Comparison of ENCODE assay signal across 19 cellular contexts in the genomic region with DNA sequence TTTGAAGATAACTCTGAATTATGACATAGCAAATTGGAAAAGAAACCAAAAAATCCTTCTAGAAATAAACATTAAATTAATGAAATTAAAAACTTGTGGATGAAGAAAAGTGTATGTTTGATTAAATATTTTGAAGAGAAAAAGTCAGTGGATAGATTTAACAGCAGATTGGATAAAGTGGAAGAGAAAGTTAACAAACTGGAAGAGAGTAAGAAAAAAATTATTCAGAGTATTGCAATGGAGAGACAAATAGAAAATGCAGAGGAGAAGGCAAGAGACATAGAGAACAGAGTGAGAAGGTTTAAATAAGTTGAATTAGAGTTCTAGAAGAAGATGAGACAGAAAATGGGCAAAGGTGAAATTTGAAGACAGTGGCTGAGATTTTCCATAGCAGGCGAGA.
A peak's percentile ranks its signal among the peaks of the same experiment; 100 is the strongest.
DNase-seq lines count a peak whose midpoint lies in the region; ATAC-seq, FAIRE-seq and TF ChIP-seq lines count a peak whose summit lies in the region.
"Had no signal": no experiment of that assay in that cellular context is flagged by ENCODE, and none has a peak within 500 bp of the region (broad histone marks: within the 10 kb centered on the region; RNA-seq: fewer than 3 reads in every experiment).

No MANE protein-coding gene starts in this region.

- in situ Hi-C loops in Panc1 (cut with HindIII; ENCODE audit: low pct_unique_long_range_greater_than_20kb, low sequenced_read_pairs): no loop called here

- TF ChIP-seq CTCF in Panc1 (IDR thresholded peaks at IDR 0.05) (no peak), suprapubic skin (IDR thresholded peaks at IDR 0.05) (no peak)

- intact Hi-C loops in Panc1 (cut with micrococcal nuclease; ENCODE audit: unreplicated experiment): no loop called here

- no peak for TF ChIP-seq POLR2A in GM12891 (IDR thresholded peaks at IDR 0.05; ENCODE audit: low read depth, low read length)
- TF ChIP-seq POLR2A in suprapubic skin (IDR thresholded peaks at IDR 0.05): no peak

- H3K36me3 ChIP-seq in Panc1 (ENCODE audit: control insufficient read depth, insufficient read depth, low read length) (no peaks in the 10 kb centered on the region), small intestine (ENCODE audit: control insufficient read depth in 2 of 2, insufficient read depth in 2 of 2, low read length in 2 of 2) (no peaks in the 10 kb centered on the region), suprapubic skin (no peaks in the 10 kb centered on the region)

- H3K9me3 ChIP-seq in Panc1 (ENCODE audit: control insufficient read depth, insufficient read depth, low read depth, low read length) (no peaks in the 10 kb centered on the region), small intestine (ENCODE audit: control insufficient read depth, low read depth) (no peaks in the 10 kb centered on the region), suprapubic skin (no peaks in the 10 kb centered on the region)

- H3K4me1 ChIP-seq in Panc1 (ENCODE audit: control insufficient read depth, insufficient read depth, low read length): no peaks in the 10 kb centered on the region
- no peaks in the 10 kb centered on the region for H3K4me1 ChIP-seq in small intestine (ENCODE audit: control insufficient read depth in 2 of 2, insufficient read depth in 1 of 2, low read depth in 1 of 2, low read length in 1 of 2)
- H3K4me1 ChIP-seq in suprapubic skin: peaks cover 8% of the 10 kb centered on the region

- BruUV-seq in Panc1 (replicated peaks; lab: Mats Ljungman, UMichigan): TSS peak; percentile 23

- DNase-seq in Panc1 (ENCODE audit: low read depth, low spot score) (no peak), frontal cortex (ENCODE audit: low spot score in 2 of 2) (no peak), small intestine (no peak), GM12891 (ENCODE audit: insufficient read length, low spot score) (no peak), urothelium cell line (ENCODE audit: low spot score) (no peak), suprapubic skin (ENCODE audit: low spot score in 2 of 2) (no peak)
- DNase-seq: 8988T; C1 segment of cervical spinal cord; CD4-positive, alpha-beta memory T cell; COR-L47; DMS153; DND-41; GDM1; H9 had no signal

- H3K4me3 ChIP-seq in Panc1 (ENCODE audit: low read depth in 2 of 2, low read length in 2 of 2) (no peak overlapping the region), small intestine (ENCODE audit: low read depth in 1 of 2, low read length in 2 of 2) (no peak overlapping the region), suprapubic skin (no peak overlapping the region)
- H3K4me3 ChIP-seq: GM12878, GM23338 had no signal

- H3K27me3 ChIP-seq in Panc1 (ENCODE audit: control insufficient read depth, insufficient read depth, low read length): no peaks in the 10 kb centered on the region
- H3K27me3 ChIP-seq in small intestine (ENCODE audit: control insufficient read depth in 2 of 2, insufficient read depth in 2 of 2, low read length in 2 of 2): no peaks in the 10 kb centered on the region
- H3K27me3 ChIP-seq in suprapubic skin: no peaks in the 10 kb centered on the region

- FAIRE-seq in A204.1 (lab: Jason Lieb, UNC): peak; percentile 79
- peak; percentile 8 for FAIRE-seq in frontal cortex (lab: Jason Lieb, UNC)
- peak; percentile 23 for FAIRE-seq in small intestine (lab: Jason Lieb, UNC)
- no peak for FAIRE-seq in GM12891 (lab: Jason Lieb, UNC)
- no peak for FAIRE-seq in urothelium cell line (lab: Jason Lieb, UNC)
- FAIRE-seq: GM12878, GM18507 had no signal

- CTCF ChIA-PET in Panc1 (lab: Charles Lee): no interaction called here

- no peak for TF ChIP-seq EP300 in suprapubic skin (IDR thresholded peaks at IDR 0.05)

- WGBS in small intestine, 3 donors: 93 to 100% (median 100%) methylated on average over 1 of the region's 1 CpG
- WGBS in suprapubic skin: 91% methylated on average over 1 of the region's 1 CpG

- POLR2A ChIA-PET in Panc1 (lab: Charles Lee): no interaction called here

- no peak for ATAC-seq in Panc1
- ATAC-seq: GM12878, GM23338, HCT116 had no signal

- H3K27ac ChIP-seq in Panc1 (ENCODE audit: low read length) (no peak overlapping the region), small intestine (ENCODE audit: low read depth in 1 of 2, low read length in 1 of 2) (no peak overlapping the region), suprapubic skin (no peak overlapping the region)

TF ChIP-seq in GM12891, 5 proteins besides CTCF, POLR2A, EP300 and RAD21:
- TF ChIP-seq PAX5 (IDR thresholded peaks at IDR 0.05; ENCODE audit: insufficient read depth, low read length, severe bottlenecking): no peak
